In the genomic region with DNA sequence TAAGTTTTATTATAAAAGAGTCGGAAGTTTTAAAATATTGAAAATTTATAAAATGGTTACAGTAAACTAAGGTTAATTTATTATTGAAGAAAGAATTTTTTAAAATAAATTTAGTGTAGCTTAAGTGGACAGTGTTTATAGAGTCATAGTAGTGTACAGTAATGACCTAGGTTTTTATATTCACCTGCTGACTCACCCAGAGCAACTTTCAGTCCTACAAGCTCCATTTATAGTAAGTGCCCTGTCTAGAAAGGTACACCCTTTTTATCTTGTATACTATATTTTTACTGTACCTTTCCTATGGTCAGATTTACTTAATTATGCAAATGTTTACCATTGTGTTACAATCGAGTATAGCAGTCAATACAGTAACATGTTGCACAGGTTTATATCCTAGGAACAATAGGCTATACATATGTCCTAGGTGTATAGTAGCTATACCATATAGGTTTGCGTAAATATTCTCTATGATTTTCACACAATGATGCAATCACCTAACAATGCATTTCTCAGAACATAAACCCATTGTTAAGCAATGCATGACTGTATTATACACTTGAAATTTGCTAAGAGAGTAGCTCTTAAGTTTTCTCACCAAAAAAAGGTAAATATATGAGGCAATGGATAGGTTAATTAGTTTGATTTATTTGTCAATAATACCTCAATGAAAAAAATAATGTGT, we compare ENCODE assay signal across 28 cellular contexts.
"Had no signal": no experiment of that assay in that cellular context is flagged by ENCODE, and none has a peak within 500 bp of the region (broad histone marks: within the 10 kb centered on the region; RNA-seq: fewer than 3 reads in every experiment).

No MANE protein-coding gene starts in this region.

- H3K4me3 ChIP-seq: SJSA1 had no signal

- H3K9ac ChIP-seq: SK-N-SH had no signal

- H3K36me3 ChIP-seq: brain microvascular endothelial cell, SJSA1, WERI-Rb-1 had no signal

- H3K27me3 ChIP-seq: brain microvascular endothelial cell, SJSA1 had no signal

- H3K27ac ChIP-seq: brain microvascular endothelial cell, SJSA1, WERI-Rb-1 had no signal

- H3K4me1 ChIP-seq: SJSA1 had no signal

- H3K4me2 ChIP-seq: SK-N-SH had no signal

- ATAC-seq: activated CD8-positive, alpha-beta memory T cell treated with anti-CD3 and anti-CD28 coated beads, Interleukin-2, amount 10 ng/mL, durations not matched to agents 7 days and 5 days had no signal

- DNase-seq: activated CD4-positive, alpha-beta memory T cell treated with anti-CD3 and anti-CD28 coated beads, Interleukin-2, amount 10 ng/mL, durations not matched to agents 7 days and 5 days; activated CD4-positive, alpha-beta T cell treated with anti-CD3 and anti-CD28 coated beads for 1 hour; activated CD4-positive, alpha-beta T cell treated with anti-CD3 and anti-CD28 coated beads for 48 hours; activated CD4-positive, CD25-positive, alpha-beta regulatory T cell; activated CD8-positive, alpha-beta memory T cell treated with anti-CD3 and anti-CD28 coated beads for 24 hours; activated CD8-positive, alpha-beta memory T cell treated with anti-CD3 and anti-CD28 coated beads, Interleukin-2, amount 10 ng/mL, durations not matched to agents 7 days and 5 days; activated CD8-positive, alpha-beta memory T cell treated with anti-CD3 and anti-CD28 coated beads, Interleukin-2, amount 50 U/mL, for 48 hours; activated effector memory CD4-positive, alpha-beta T cell treated with Interleukin-2 at 50 U/mL for 16 hours; activated naive CD4-positive, alpha-beta T cell treated with anti-CD3 and anti-CD28 coated beads, Interleukin-2, amount 10 ng/mL, durations not matched to agents 7 days and 5 days; activated naive CD8-positive, alpha-beta T cell treated with anti-CD3 and anti-CD28 coated beads for 36 hours; activated T-cell treated with anti-CD3 and anti-CD28 coated beads, Interleukin-2, amount 50 U/mL, for 48 hours; amniotic stem cell; aorta; brain microvascular endothelial cell; NCI-H1105; NCI-H1417 treated with DMSO at 0.1 percent for 48 hours; NCI-H187 treated with DMSO at 0.1 percent for 48 hours; NCI-H2081; NCI-H345; NCI-H524 treated with DMSO at 0.1 percent for 48 hours; NK-92 treated with Interleukin-12 subunit alpha and Interleukin-12 subunit beta, amount 100 ng/mL, for 24 hours; SHP77 treated with DMSO at 0.1 percent for 48 hours; SK-N-SH; T-helper 1 cell; T-helper 2 cell; T-helper 9 cell; WERI-Rb-1 had no signal

- H3K9me3 ChIP-seq: SJSA1, SK-N-SH had no signal
